Comparison of ENCODE assay signal across 18 cellular contexts in genomic region chr11:40732107-40732506, GRCh38.
DNase-seq lines count a peak whose midpoint lies in the region; ATAC-seq lines count a peak whose summit lies in the region.
"Had no signal": no experiment of that assay in that cellular context is flagged by ENCODE, and none has a peak within 500 bp of the region (broad histone marks: within the 10 kb centered on the region; RNA-seq: fewer than 3 reads in every experiment).

No MANE protein-coding gene starts in this region.

- in situ Hi-C loops in KBM-7 (cut with MboI; ENCODE audit: low pct_unique_long_range_greater_than_20kb, low sequenced_read_pairs) = no loop called here

- DNase-seq in NCI-H1105 (lab: John Stamatoyannopoulos, UW) (peak; percentile 62), NCI-H446 treated with DMSO at 0.1 percent for 48 hours (lab: John Stamatoyannopoulos, UW) (peak; percentile 75), globus pallidus (ENCODE audit: low spot score) (peak; percentile 4), pons (ENCODE audit: low spot score) (peak; percentile 13), KBM-7 (no peak), left ventricle myocardium superior (no peak)
- DNase-seq in activated naive CD4-positive, alpha-beta T cell treated with Interleukin-2 at 50 U/mL for 16 hours = no peak
- DNase-seq: CD4-positive, CD25-positive, alpha-beta regulatory T cell; H9; HFFc6; MM.1S; NCI-H1694; NCI-H2107; NCI-H510A treated with DMSO at 0.1 percent for 48 hours; NCI-H774; OCI-M1; Right ventricle myocardium superior; SW 1271 had no signal

- ATAC-seq in left ventricle myocardium superior = no peak

- intact Hi-C loops in left ventricle myocardium superior (cut with micrococcal nuclease) = no loop called here

Comparison
In these comparisons a context has a peak if more than half of its experiments do, and no peak if none do; other contexts are left out.
1. DNase-seq: peak in NCI-H1105 (single experiment), NCI-H446 treated with DMSO at 0.1 percent for 48 hours (single experiment), globus pallidus (single experiment) and pons (single experiment); none in KBM-7 (single experiment), activated naive CD4-positive, alpha-beta T cell treated with Interleukin-2 at 50 U/mL for 16 hours (single experiment) and left ventricle myocardium superior (single experiment).